18 cellular contexts compared by ENCODE assay signal in genomic region chr4:185149392-185149791, GRCh38. TPM values are rescaled to one million over a fixed set of nuclear protein-coding genes. Genes with fewer than 3 reads are reported as not detected.
DNase-seq lines count a peak whose midpoint lies in the region; ATAC-seq and TF ChIP-seq lines count a peak whose summit lies in the region.
"Had no signal": no experiment of that assay in that cellular context is flagged by ENCODE, and none has a peak within 500 bp of the region (broad histone marks: within the 10 kb centered on the region; RNA-seq: fewer than 3 reads in every experiment).

No MANE protein-coding gene starts in this region.

- H3K9ac ChIP-seq in HCT116 (ENCODE audit: low read length) (no peak overlapping the region), SK-N-SH (no peak overlapping the region)

- CTCF ChIA-PET in HCT116 (lab: Charles Lee) (no interaction called here), SK-N-SH (lab: Yijun Ruan, JAX) (interaction anchor here (2.6 kb wide), 1 partner anchor 888 kb away, joined by 7 read pairs; no protein-coding TSS in a partner anchor)

- DNase-seq in HCT116 (ENCODE audit: low read depth, low spot score) (no peak), right cardiac atrium (no peak), epidermal melanocyte (ENCODE audit: insufficient read length, low spot score) (no peak), SK-N-SH (no peak), OCI-M1 (lab: John Stamatoyannopoulos, UW) (no peak)
- peak in 1 of 2 donors; percentile 34 for DNase-seq in stimulated activated effector memory CD8-positive, alpha-beta T cell treated with anti-CD3 and anti-CD28 coated beads, Interleukin-12 subunit alpha, Interleukin-12 subunit beta, amount 100 ng/mL, for 72 hours (ENCODE audit: low spot score in 2 of 2)
- DNase-seq: ACHN, COR-L47, GDM1, KG1, NCI-H1105 treated with DMSO at 0.1 percent for 48 hours, NCI-H1694, NCI-H2081 treated with DMSO at 0.1 percent for 48 hours, NCI-H510A, NCI-H748 treated with DMSO at 0.1 percent for 48 hours, SHP77 treated with DMSO at 0.1 percent for 48 hours had no signal

- peaks cover 6% of the 10 kb centered on the region for H3K4me1 Mint-ChIP-seq in stimulated activated effector memory CD8-positive, alpha-beta T cell treated with anti-CD3 and anti-CD28 coated beads, Interleukin-12 subunit alpha, Interleukin-12 subunit beta, amount 100 ng/mL, for 72 hours

- TF ChIP-seq POLR2A in HCT116 (IDR thresholded peaks at IDR 0.05; ENCODE audit: borderline replicate concordance, extremely low read depth, insufficient read depth, insufficient read length) = no peak
- TF ChIP-seq POLR2A in gastroesophageal sphincter (IDR thresholded peaks at IDR 0.05) = no peak

- BruUV-seq in HCT116 (replicated peaks; lab: Mats Ljungman, UMichigan) = no TSS peak

- no peak overlapping the region for H2AFZ ChIP-seq in HCT116 (ENCODE audit: low read depth, low read length, poor library complexity, severe bottlenecking)
- H2AFZ ChIP-seq in SK-N-SH (ENCODE audit: low read depth) = no peak overlapping the region

- 0 out of 4 replicates have a peak, but pooled peaks cover 0 to 3% of the 10 kb centered on the region in 2 experiments for H3K36me3 ChIP-seq in HCT116 (ENCODE audit: control insufficient read depth in 1 of 2, insufficient read depth in 2 of 2, low read length in 2 of 2)
- H3K36me3 ChIP-seq in gastroesophageal sphincter = peaks cover 0 to 50% of the 10 kb centered on the region in 2 donors
- peaks cover 25 to 28% of the 10 kb centered on the region in 2 experiments for H3K36me3 ChIP-seq in SK-N-SH (replicated peaks in 1 of 2; ENCODE audit: control insufficient read depth in 1 of 2, insufficient read depth in 2 of 2, low read length in 1 of 2)

- peaks cover 30% of the 10 kb centered on the region for H3K36me3 Mint-ChIP-seq in stimulated activated effector memory CD8-positive, alpha-beta T cell treated with anti-CD3 and anti-CD28 coated beads, Interleukin-12 subunit alpha, Interleukin-12 subunit beta, amount 100 ng/mL, for 72 hours

- H3K27ac Mint-ChIP-seq in stimulated activated effector memory CD8-positive, alpha-beta T cell treated with anti-CD3 and anti-CD28 coated beads, Interleukin-12 subunit alpha, Interleukin-12 subunit beta, amount 100 ng/mL, for 72 hours = peak overlapping the region; percentile 57

- no peaks in the 10 kb centered on the region for H3K9me2 ChIP-seq in HCT116 (ENCODE audit: insufficient read depth)
- H3K9me2 ChIP-seq in SK-N-SH = no peaks in the 10 kb centered on the region

- no peaks in the 10 kb centered on the region for H3K4me1 ChIP-seq in HCT116 (ENCODE audit: control insufficient read depth in 1 of 2, insufficient read depth in 2 of 2, low read length in 2 of 2)
- peaks cover 0 to 39% (median 11%) of the 10 kb centered on the region in 3 donors for H3K4me1 ChIP-seq in gastroesophageal sphincter
- no peaks in the 10 kb centered on the region for H3K4me1 ChIP-seq in right cardiac atrium (ENCODE audit: control insufficient read depth, insufficient read depth, low read length)
- H3K4me1 ChIP-seq in SK-N-SH (ENCODE audit: control insufficient read depth in 1 of 2, insufficient read depth in 2 of 2, low read depth in 1 of 2, low read length in 1 of 2) = peaks cover 0 to 19% of the 10 kb centered on the region in 2 experiments; a peak in 2 of 4 replicates

- H3K27me3 ChIP-seq in HCT116 (ENCODE audit: insufficient read depth, low read length) (no peaks in the 10 kb centered on the region), gastroesophageal sphincter (no peaks in the 10 kb centered on the region), right cardiac atrium (ENCODE audit: control insufficient read depth, insufficient read depth) (no peaks in the 10 kb centered on the region), SK-N-SH (ENCODE audit: insufficient read depth) (no peaks in the 10 kb centered on the region)

- no peak for TF ChIP-seq RAD21 in HCT116 (IDR thresholded peaks at IDR 0.05; ENCODE audit: low read depth)
- TF ChIP-seq RAD21 in SK-N-SH (IDR thresholded peaks at IDR 0.05; ENCODE audit: low read length) = no peak

- no peaks in the 10 kb centered on the region for H3K79me2 ChIP-seq in HCT116 (ENCODE audit: insufficient read depth, low read length)
- H3K79me2 ChIP-seq in SK-N-SH (ENCODE audit: insufficient read depth) = peaks cover 15% of the 10 kb centered on the region; the same call in 1 of the 2 replicates

- WGBS in gastroesophageal sphincter (ENCODE audit: low coverage in 1 of 2), 2 donors = 73 to 80% methylated on average over 8 to 12 of the region's 12 CpGs
- WGBS in right cardiac atrium = 82% methylated on average over 12 of the region's 12 CpGs
- WGBS in SK-N-SH (ENCODE audit: low lambda C conversion rate) = 92% methylated on average over 12 of the region's 12 CpGs

- H3K4me3 Mint-ChIP-seq in stimulated activated effector memory CD8-positive, alpha-beta T cell treated with anti-CD3 and anti-CD28 coated beads, Interleukin-12 subunit alpha, Interleukin-12 subunit beta, amount 100 ng/mL, for 72 hours = no peak overlapping the region

- no peak for TF ChIP-seq EP300 in gastroesophageal sphincter (IDR thresholded peaks at IDR 0.05)
- no peak for TF ChIP-seq EP300 in SK-N-SH (IDR thresholded peaks at IDR 0.05; ENCODE audit: borderline replicate concordance in 1 of 2, low read depth in 1 of 2, low read length in 1 of 2)

- H3K4me3 ChIP-seq in HCT116 (replicated peaks in 1 of 2; ENCODE audit: low read depth in 1 of 2, low read length in 2 of 2) (no peak overlapping the region), gastroesophageal sphincter (no peak overlapping the region), right cardiac atrium (ENCODE audit: low read length) (no peak overlapping the region), SK-N-SH (ENCODE audit: low read depth in 2 of 2, low read length in 1 of 2) (no peak overlapping the region)
- H3K4me3 ChIP-seq: GM12878 had no signal

- H3K27ac ChIP-seq in HCT116 (ENCODE audit: low read depth, low read length) = no peak overlapping the region
- peak overlapping the region in 3 of 4 donors; percentile 29 to 40 (median 38) for H3K27ac ChIP-seq in gastroesophageal sphincter
- peak overlapping the region; percentile 25 for H3K27ac ChIP-seq in right cardiac atrium (ENCODE audit: low read length)
- H3K27ac ChIP-seq in SK-N-SH (ENCODE audit: low read depth in 2 of 2, low read length in 1 of 2) = no peak overlapping the region

- no peak overlapping the region for H3K4me2 ChIP-seq in HCT116 (ENCODE audit: low read length)
- H3K4me2 ChIP-seq in SK-N-SH = no peak overlapping the region

- POLR2A ChIA-PET in HCT116 (lab: Charles Lee) (no interaction called here), SK-N-SH (lab: Yijun Ruan, JAX) (no interaction called here)

- TF ChIP-seq CTCF in HCT116 (IDR thresholded peaks at IDR 0.05 in 2 of 3, conservative IDR thresholded peaks at IDR 0.05 in 1 of 3; ENCODE audit: borderline replicate concordance in 1 of 3, insufficient read depth in 1 of 3, low read depth in 2 of 3, low read length in 2 of 3) = no peak
- no peak for TF ChIP-seq CTCF in gastroesophageal sphincter (IDR thresholded peaks at IDR 0.05)
- TF ChIP-seq CTCF in SK-N-SH (IDR thresholded peaks at IDR 0.05) = no peak

- intact Hi-C loops in HCT116 (cut with micrococcal nuclease) (no loop called here), right cardiac atrium (cut with DNase I) (no loop called here)

- no peaks in the 10 kb centered on the region for H3F3A ChIP-seq in SK-N-SH (replicated peaks; ENCODE audit: insufficient read depth)

- ATAC-seq in HCT116 = no peak
- no peak for ATAC-seq in gastroesophageal sphincter
- peak; percentile 7 to 35 for ATAC-seq in right cardiac atrium
- no peak for ATAC-seq in stimulated activated effector memory CD8-positive, alpha-beta T cell treated with anti-CD3 and anti-CD28 coated beads, Interleukin-12 subunit alpha, Interleukin-12 subunit beta, amount 100 ng/mL, for 72 hours
- ATAC-seq: GM12878 had no signal

- RAD21 ChIA-PET in HCT116 (lab: Charles Lee; ENCODE audit: low non-redundant PET in 1 of 2, low total read pairs in 2 of 2, uncharacterized antibody in 2 of 2, unreplicated experiment in 2 of 2) = no interaction called here

- H4K20me1 ChIP-seq in HCT116 (ENCODE audit: insufficient read depth) (no peaks in the 10 kb centered on the region), SK-N-SH (ENCODE audit: insufficient read depth) (no peaks in the 10 kb centered on the region)

- H3K9me3 Mint-ChIP-seq in stimulated activated effector memory CD8-positive, alpha-beta T cell treated with anti-CD3 and anti-CD28 coated beads, Interleukin-12 subunit alpha, Interleukin-12 subunit beta, amount 100 ng/mL, for 72 hours = no peaks in the 10 kb centered on the region

- H3K9me3 ChIP-seq in HCT116 (ENCODE audit: control insufficient read depth in 1 of 2, insufficient read depth in 1 of 2, low read depth in 1 of 2, low read length in 2 of 2) (no peaks in the 10 kb centered on the region), gastroesophageal sphincter (no peaks in the 10 kb centered on the region), right cardiac atrium (ENCODE audit: control insufficient read depth, low read length) (no peaks in the 10 kb centered on the region), SK-N-SH (no peaks in the 10 kb centered on the region)

TF ChIP-seq in HCT116, 20 proteins besides CTCF, POLR2A, EP300 and RAD21:
- TF ChIP-seq POLR2AphosphoS5 (IDR thresholded peaks at IDR 0.05; ENCODE audit: low read depth, low read length) (peak; percentile 13; the same call in 1 of the 2 replicates), ELF1 (IDR thresholded peaks at IDR 0.05; ENCODE audit: borderline replicate concordance, low read depth) (no peak)
TF ChIP-seq in HCT116: peak in this region for 1.

TF ChIP-seq in SK-N-SH, 30 proteins besides CTCF, POLR2A, EP300 and RAD21 (continues in another document):
- TF ChIP-seq MXI1 (IDR thresholded peaks at IDR 0.05; ENCODE audit: low read depth, low read length) (no peak), FOXJ3 (CRISPR knock-in tag; IDR thresholded peaks at IDR 0.05) (no peak), MAX (IDR thresholded peaks at IDR 0.05; ENCODE audit: low read depth) (no peak), TCF12 (IDR thresholded peaks at IDR 0.05) (no peak)

RNA-seq across cellular contexts. Expression of gene SLC25A4, which starts 6.3 kb away (rescaled TPM):
- total RNA-seq in HCT116 (2021; ENCODE audit: unreplicated experiment) (27.9 TPM), gastroesophageal sphincter (100 to 1,000 TPM; 122 to 180 (median 157) TPM), right cardiac atrium (1,000 to 10,000 TPM; 1,429 to 1,493 (median 1,458) TPM)
- 29.4 and 34.0 TPM in 2 replicates for polyA plus RNA-seq in HCT116 (2012)
- polyA plus RNA-seq in right cardiac atrium (1,464 TPM), SK-N-SH (2012; rRNA removed) (36.2 and 40.5 TPM in 2 replicates)
- 35.0 and 37.8 TPM in 2 replicates for polyA plus RNA-seq in SK-N-SH (2012; cell fraction: cytosol; rRNA removed)
- 54.9 and 60.3 TPM in 2 replicates for polyA plus RNA-seq in SK-N-SH (2012; cell fraction: nucleus; rRNA removed)

RNA-seq across cellular contexts. Expression of gene CFAP97, which starts 54.4 kb away (rescaled TPM):
- 57.7 TPM for total RNA-seq in HCT116 (2021; ENCODE audit: unreplicated experiment)
- 18.0 and 22.7 TPM in 2 replicates for polyA plus RNA-seq in HCT116 (2012)
- total RNA-seq in gastroesophageal sphincter = 10 to 100 TPM; 36.5 to 47.9 (median 42.8) TPM
- 10 to 100 TPM; 16.4 to 26.9 (median 18.4) TPM for total RNA-seq in right cardiac atrium
- 4.1 TPM for polyA plus RNA-seq in right cardiac atrium
- 10.6 and 14.1 TPM in 2 replicates for polyA plus RNA-seq in SK-N-SH (2012; rRNA removed)
- polyA plus RNA-seq in SK-N-SH (2012; cell fraction: cytosol; rRNA removed) = 18.9 and 23.0 TPM in 2 replicates
- 5.7 and 11.4 TPM in 2 replicates for polyA plus RNA-seq in SK-N-SH (2012; cell fraction: nucleus; rRNA removed)

Comparison
In these comparisons a context has a peak if more than half of its experiments do, and no peak if none do; other contexts are left out.
1. ATAC-seq: peak in right cardiac atrium (2 of 2); none in HCT116 (single experiment), gastroesophageal sphincter (single experiment) and stimulated activated effector memory CD8-positive, alpha-beta T cell treated with anti-CD3 and anti-CD28 coated beads, Interleukin-12 subunit alpha, Interleukin-12 subunit beta, amount 100 ng/mL, for 72 hours (single experiment).
2. H3K27ac ChIP-seq: peak in gastroesophageal sphincter (3 of 4) and right cardiac atrium (single experiment); none in HCT116 (single experiment) and SK-N-SH (0 of 2).
3. RNA of gene SLC25A4, which starts 6.3 kb away (total RNA-seq): 1,429 to 1,493 TPM in right cardiac atrium; 122 to 180 TPM in gastroesophageal sphincter and 27.9 TPM in HCT116 (single experiment); every median in the first group is over 4 times any median in the second.
4. Of the 11 proteins assayed by ChIP-seq in both SK-N-SH and HCT116: peak only in SK-N-SH: none; only in HCT116: POLR2AphosphoS5; in both: none; in neither: 10.